8 cellular contexts compared by ENCODE assay signal in the genomic region with DNA sequence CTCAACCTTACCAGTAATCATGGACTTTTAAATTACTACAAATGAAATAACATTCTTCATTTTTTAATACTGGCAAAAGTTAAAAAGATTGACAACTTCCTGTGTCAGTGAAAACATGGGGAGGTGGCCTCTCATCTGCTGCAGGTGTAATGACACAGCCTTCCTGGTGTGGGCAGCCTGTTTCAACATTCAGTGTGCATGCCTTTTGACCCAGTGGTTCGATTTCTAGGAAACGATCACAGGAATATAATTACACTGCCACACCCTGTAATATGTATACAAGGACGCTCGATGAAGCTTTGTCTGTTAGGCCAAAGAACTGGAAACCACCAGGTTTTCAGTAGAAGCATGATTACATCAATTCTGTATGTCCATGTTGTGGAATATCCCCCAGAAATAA.
DNase-seq lines count a peak whose midpoint lies in the region; ATAC-seq and TF ChIP-seq lines count a peak whose summit lies in the region.

No MANE protein-coding gene starts in this region.

- no peak overlapping the region for H3K4me3 ChIP-seq in SU-DHL-6 (ENCODE audit: insufficient read depth, low read length, poor library complexity, severe bottlenecking)

- POLR2A ChIA-PET in MCF 10A (lab: Yijun Ruan, JAX), result no interaction called here

- H3K9ac ChIP-seq in SU-DHL-6 (ENCODE audit: low read length), result no peak overlapping the region

- H3K9me2 ChIP-seq in SU-DHL-6 (replicated peaks; ENCODE audit: insufficient read depth, low read length), result no peaks in the 10 kb centered on the region

- H3K4me1 Mint-ChIP-seq in MCF 10A (ENCODE audit: insufficient read depth, unreplicated experiment), result no peaks in the 10 kb centered on the region

- BruUV-seq in MCF 10A (replicated peaks; lab: Mats Ljungman, UMichigan), result no TSS peak

- CTCF ChIA-PET in MCF 10A (lab: Yijun Ruan, JAX), result interaction anchor here (0.7 to 2.0 kb wide), 5 partner anchors 17 to 114 kb away, joined by 3 to 8 read pairs (median 4); no protein-coding TSS in a partner anchor

- TF ChIP-seq CTCF in SU-DHL-6 (IDR thresholded peaks at IDR 0.05; ENCODE audit: insufficient read depth, low read length, poor library complexity, severe bottlenecking), result peak; percentile 48
- TF ChIP-seq CTCF in MCF 10A (IDR thresholded peaks at IDR 0.05; ENCODE audit: unreplicated experiment), result peak; percentile 40

- H3K4me2 ChIP-seq in SU-DHL-6 (ENCODE audit: low read depth, low read length, poor library complexity, severe bottlenecking), result no peak overlapping the region

- H3K27me3 Mint-ChIP-seq in MCF 10A (ENCODE audit: insufficient read depth, unreplicated experiment), result no peaks in the 10 kb centered on the region

- H3K9me3 ChIP-seq in SU-DHL-6 (ENCODE audit: insufficient read depth, low read length), result no peaks in the 10 kb centered on the region

- no peaks in the 10 kb centered on the region for H3K79me2 ChIP-seq in SU-DHL-6 (ENCODE audit: insufficient read depth, low read length)

- intact Hi-C loops in MCF 10A (cut with micrococcal nuclease), result loop anchor here (1.0 to 5.0 kb wide), 2 partner anchors 67 to 125 kb away; no protein-coding TSS in a partner anchor

- no peaks in the 10 kb centered on the region for H3K9me3 Mint-ChIP-seq in MCF 10A (ENCODE audit: unreplicated experiment)

- no peaks in the 10 kb centered on the region for H3F3A ChIP-seq in SU-DHL-6 (ENCODE audit: insufficient read depth)

- H3K36me3 Mint-ChIP-seq in MCF 10A (ENCODE audit: insufficient read depth, unreplicated experiment), result no peaks in the 10 kb centered on the region

- DNase-seq in COLO668 (lab: John Stamatoyannopoulos, UW; ENCODE audit: unreplicated experiment) (peak; percentile 48), MCF 10A (ENCODE audit: unreplicated experiment) (peak; percentile 63), renal cortical epithelial cell (ENCODE audit: low read depth) (peak; percentile 41), caudate nucleus (lab: John Stamatoyannopoulos, UW) (no peak)

- no peak overlapping the region for H2AFZ ChIP-seq in SU-DHL-6 (ENCODE audit: low read depth, low read length, severe bottlenecking)

- H4K20me1 ChIP-seq in SU-DHL-6 (ENCODE audit: low read depth, low read length), result no peaks in the 10 kb centered on the region

- H3K27ac ChIP-seq in SU-DHL-6 (ENCODE audit: low read depth, low read length), result no peak overlapping the region
- no peak overlapping the region for H3K27ac ChIP-seq in caudate nucleus (ENCODE audit: low read depth, low read length)

- H3K36me3 ChIP-seq in SU-DHL-6 (ENCODE audit: low read length), result no peaks in the 10 kb centered on the region

- H3K27me3 ChIP-seq in SU-DHL-6 (ENCODE audit: low read length), result no peaks in the 10 kb centered on the region

- ATAC-seq in HG03432 (IDR thresholded peaks at IDR 0.05; ENCODE audit: unreplicated experiment) (peak; percentile 43), GM21528 (IDR thresholded peaks at IDR 0.05; ENCODE audit: low FRiP score, unreplicated experiment) (no peak), GM21515 (IDR thresholded peaks at IDR 0.05; ENCODE audit: unreplicated experiment) (no peak)

- H3K4me3 Mint-ChIP-seq in MCF 10A (ENCODE audit: unreplicated experiment), result no peak overlapping the region

- H3K27ac Mint-ChIP-seq in MCF 10A (ENCODE audit: low read depth, unreplicated experiment), result no peak overlapping the region

Comparison
In these comparisons a context has a peak if more than half of its experiments do, and no peak if none do; other contexts are left out.
1. DNase-seq: peak in COLO668 (single experiment), MCF 10A (single experiment) and renal cortical epithelial cell (single experiment); none in caudate nucleus (0 of 61).